Comparison of ENCODE assay signal across 29 cellular contexts in genomic region chr12:30826276-30826675, GRCh38.
"Had no signal": no experiment of that assay in that cellular context is flagged by ENCODE, and none has a peak within 500 bp of the region (broad histone marks: within the 10 kb centered on the region; RNA-seq: fewer than 3 reads in every experiment).

No MANE protein-coding gene starts in this region.

- H3K9me3 ChIP-seq: left ventricle myocardium inferior, neutrophil, ovary, right atrium auricular region, right lobe of liver, tibial nerve, upper lobe of left lung, vagina had no signal

- H3K36me3 ChIP-seq: left ventricle myocardium inferior, neural progenitor cell, neutrophil, ovary, right atrium auricular region, right lobe of liver, tibial nerve, upper lobe of left lung, vagina had no signal

- DNase-seq: kidney; left colon; left ventricle myocardium inferior; mesendoderm; naive B cell; natural killer cell; nephron progenitor cell; occipital lobe; ovary; right lobe of liver; stimulated activated CD4-positive, alpha-beta T cell treated with anti-CD3 and anti-CD28 coated beads, Interleukin-1b, Interleukin-23, amount 100 ng/mL, for 48 hours; stimulated activated CD4-positive, alpha-beta T cell treated with anti-CD3 and anti-CD28 coated beads, Interleukin-2, amount 100 ng/mL, for 48 hours; stimulated activated CD4-positive, alpha-beta T cell treated with anti-CD3 and anti-CD28 coated beads, Interleukin-4, amount 100 ng/mL, for 4 hours; stimulated activated CD8-positive, alpha-beta memory T cell treated with anti-CD3 and anti-CD28 coated beads, Interleukin-4, amount 100 ng/mL, for 48 hours; stimulated activated naive CD4-positive, alpha-beta T cell treated with Interleukin-2 at 50 U/mL for 16 hours; stimulated activated naive CD8-positive, alpha-beta T cell treated with anti-CD3 and anti-CD28 coated beads, Interleukin-15, amount 100 ng/mL, for 72 hours; substantia nigra; upper lobe of left lung had no signal

- H3K9me3 Mint-ChIP-seq: mesothelial cell of epicardium; naive B cell; natural killer cell; neural progenitor cell; stimulated activated memory B cell treated with anti-CD40 and anti-IgM and Interleukin-4, amounts not matched to agents 10 μg/mL and 1 μg/mL and 100 μg/mL, for 72 hours; stimulated activated naive CD8-positive, alpha-beta T cell treated with anti-CD3 and anti-CD28 coated beads, Interleukin-15, amount 100 ng/mL, for 72 hours had no signal

- ATAC-seq: left colon; natural killer cell; right lobe of liver; stimulated activated memory B cell treated with anti-CD40 and anti-IgM and Interleukin-4, amounts not matched to agents 10 μg/mL and 1 μg/mL and 100 μg/mL, for 72 hours; stimulated activated naive CD8-positive, alpha-beta T cell treated with anti-CD3 and anti-CD28 coated beads, Interleukin-15, amount 100 ng/mL, for 72 hours had no signal

- H3K36me3 Mint-ChIP-seq: mesothelial cell of epicardium; naive B cell; natural killer cell; neural progenitor cell; stimulated activated memory B cell treated with anti-CD40 and anti-IgM and Interleukin-4, amounts not matched to agents 10 μg/mL and 1 μg/mL and 100 μg/mL, for 72 hours had no signal

- H3K27me3 ChIP-seq: hepatocyte, ovary, right atrium auricular region, right lobe of liver, tibial nerve, upper lobe of left lung, vagina had no signal

- H3K9ac ChIP-seq: neural progenitor cell had no signal

- H3K4me3 ChIP-seq: hepatocyte, left ventricle myocardium inferior, lung, neural progenitor cell, ovary, right atrium auricular region, right lobe of liver, smooth muscle cell, tibial nerve, upper lobe of left lung, vagina had no signal

- H3K27ac Mint-ChIP-seq: mesothelial cell of epicardium; natural killer cell; nephron progenitor cell; neural progenitor cell; progenitor cell of endocrine pancreas; stimulated activated memory B cell treated with anti-CD40 and anti-IgM and Interleukin-4, amounts not matched to agents 10 μg/mL and 1 μg/mL and 100 μg/mL, for 72 hours; stimulated activated naive CD8-positive, alpha-beta T cell treated with anti-CD3 and anti-CD28 coated beads, Interleukin-15, amount 100 ng/mL, for 72 hours had no signal

- H3K4me3 Mint-ChIP-seq: mesothelial cell of epicardium; naive B cell; nephron progenitor cell; neural progenitor cell; stimulated activated memory B cell treated with anti-CD40 and anti-IgM and Interleukin-4, amounts not matched to agents 10 μg/mL and 1 μg/mL and 100 μg/mL, for 72 hours; stimulated activated naive CD8-positive, alpha-beta T cell treated with anti-CD3 and anti-CD28 coated beads, Interleukin-15, amount 100 ng/mL, for 72 hours had no signal

- H3K4me1 ChIP-seq: right lobe of liver had no signal

- FAIRE-seq: kidney had no signal

- H3K27ac ChIP-seq: hepatocyte, left ventricle myocardium inferior, neural progenitor cell, neutrophil, ovary, right atrium auricular region, right lobe of liver, tibial nerve, upper lobe of left lung, vagina had no signal
